In the genomic region with DNA sequence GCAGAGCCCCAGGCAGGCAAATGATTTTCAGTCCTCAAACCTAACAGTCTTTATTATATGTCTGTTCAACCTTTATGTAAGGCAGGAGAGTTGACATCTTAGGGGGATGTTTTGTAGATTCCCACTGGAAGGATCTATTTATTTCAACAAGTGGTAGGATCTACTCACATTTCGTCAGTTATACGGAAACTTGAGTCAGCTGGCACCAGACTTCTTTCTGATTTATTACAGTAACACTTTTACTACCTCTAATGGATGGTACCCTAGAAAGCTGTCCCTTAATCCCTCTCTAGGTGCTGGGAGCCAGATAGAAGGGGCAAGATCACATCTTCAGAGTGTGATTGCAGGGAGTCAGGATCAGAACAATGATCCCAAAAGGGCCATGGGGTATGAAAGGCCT, we compare ENCODE assay signal across 1 cellular context.
TF ChIP-seq lines count a peak whose summit lies in the region.

No MANE protein-coding gene starts in this region.

TF ChIP-seq in GM23338, 12 proteins besides CTCF, POLR2A, EP300 and RAD21:
- TF ChIP-seq, protein P1, sequence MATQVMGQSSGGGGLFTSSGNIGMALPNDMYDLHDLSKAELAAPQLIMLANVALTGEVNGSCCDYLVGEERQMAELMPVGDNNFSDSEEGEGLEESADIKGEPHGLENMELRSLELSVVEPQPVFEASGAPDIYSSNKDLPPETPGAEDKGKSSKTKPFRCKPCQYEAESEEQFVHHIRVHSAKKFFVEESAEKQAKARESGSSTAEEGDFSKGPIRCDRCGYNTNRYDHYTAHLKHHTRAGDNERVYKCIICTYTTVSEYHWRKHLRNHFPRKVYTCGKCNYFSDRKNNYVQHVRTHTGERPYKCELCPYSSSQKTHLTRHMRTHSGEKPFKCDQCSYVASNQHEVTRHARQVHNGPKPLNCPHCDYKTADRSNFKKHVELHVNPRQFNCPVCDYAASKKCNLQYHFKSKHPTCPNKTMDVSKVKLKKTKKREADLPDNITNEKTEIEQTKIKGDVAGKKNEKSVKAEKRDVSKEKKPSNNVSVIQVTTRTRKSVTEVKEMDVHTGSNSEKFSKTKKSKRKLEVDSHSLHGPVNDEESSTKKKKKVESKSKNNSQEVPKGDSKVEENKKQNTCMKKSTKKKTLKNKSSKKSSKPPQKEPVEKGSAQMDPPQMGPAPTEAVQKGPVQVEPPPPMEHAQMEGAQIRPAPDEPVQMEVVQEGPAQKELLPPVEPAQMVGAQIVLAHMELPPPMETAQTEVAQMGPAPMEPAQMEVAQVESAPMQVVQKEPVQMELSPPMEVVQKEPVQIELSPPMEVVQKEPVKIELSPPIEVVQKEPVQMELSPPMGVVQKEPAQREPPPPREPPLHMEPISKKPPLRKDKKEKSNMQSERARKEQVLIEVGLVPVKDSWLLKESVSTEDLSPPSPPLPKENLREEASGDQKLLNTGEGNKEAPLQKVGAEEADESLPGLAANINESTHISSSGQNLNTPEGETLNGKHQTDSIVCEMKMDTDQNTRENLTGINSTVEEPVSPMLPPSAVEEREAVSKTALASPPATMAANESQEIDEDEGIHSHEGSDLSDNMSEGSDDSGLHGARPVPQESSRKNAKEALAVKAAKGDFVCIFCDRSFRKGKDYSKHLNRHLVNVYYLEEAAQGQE (IDR thresholded peaks at IDR 0.05; ENCODE audit: unreplicated experiment) = no peak
- no peak for TF ChIP-seq CREB1 (CRISPR knock-in tag; IDR thresholded peaks at IDR 0.05; ENCODE audit: low read depth)
- TF ChIP-seq EZH2phosphoT487 (IDR thresholded peaks at IDR 0.05; ENCODE audit: unreplicated experiment) = no peak
- TF ChIP-seq, protein P2, sequence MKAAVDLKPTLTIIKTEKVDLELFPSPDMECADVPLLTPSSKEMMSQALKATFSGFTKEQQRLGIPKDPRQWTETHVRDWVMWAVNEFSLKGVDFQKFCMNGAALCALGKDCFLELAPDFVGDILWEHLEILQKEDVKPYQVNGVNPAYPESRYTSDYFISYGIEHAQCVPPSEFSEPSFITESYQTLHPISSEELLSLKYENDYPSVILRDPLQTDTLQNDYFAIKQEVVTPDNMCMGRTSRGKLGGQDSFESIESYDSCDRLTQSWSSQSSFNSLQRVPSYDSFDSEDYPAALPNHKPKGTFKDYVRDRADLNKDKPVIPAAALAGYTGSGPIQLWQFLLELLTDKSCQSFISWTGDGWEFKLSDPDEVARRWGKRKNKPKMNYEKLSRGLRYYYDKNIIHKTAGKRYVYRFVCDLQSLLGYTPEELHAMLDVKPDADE (IDR thresholded peaks at IDR 0.05) = no peak
- no peak for TF ChIP-seq STAT1 (IDR thresholded peaks at IDR 0.05; ENCODE audit: unreplicated experiment)
- no peak for TF ChIP-seq EZH2 (IDR thresholded peaks at IDR 0.05; ENCODE audit: low read depth, unreplicated experiment)
- no peak for TF ChIP-seq JUNB (IDR thresholded peaks at IDR 0.05; ENCODE audit: unreplicated experiment)
- no peak for TF ChIP-seq NANOG (IDR thresholded peaks at IDR 0.05; ENCODE audit: borderline replicate concordance)
- TF ChIP-seq, protein P3, sequence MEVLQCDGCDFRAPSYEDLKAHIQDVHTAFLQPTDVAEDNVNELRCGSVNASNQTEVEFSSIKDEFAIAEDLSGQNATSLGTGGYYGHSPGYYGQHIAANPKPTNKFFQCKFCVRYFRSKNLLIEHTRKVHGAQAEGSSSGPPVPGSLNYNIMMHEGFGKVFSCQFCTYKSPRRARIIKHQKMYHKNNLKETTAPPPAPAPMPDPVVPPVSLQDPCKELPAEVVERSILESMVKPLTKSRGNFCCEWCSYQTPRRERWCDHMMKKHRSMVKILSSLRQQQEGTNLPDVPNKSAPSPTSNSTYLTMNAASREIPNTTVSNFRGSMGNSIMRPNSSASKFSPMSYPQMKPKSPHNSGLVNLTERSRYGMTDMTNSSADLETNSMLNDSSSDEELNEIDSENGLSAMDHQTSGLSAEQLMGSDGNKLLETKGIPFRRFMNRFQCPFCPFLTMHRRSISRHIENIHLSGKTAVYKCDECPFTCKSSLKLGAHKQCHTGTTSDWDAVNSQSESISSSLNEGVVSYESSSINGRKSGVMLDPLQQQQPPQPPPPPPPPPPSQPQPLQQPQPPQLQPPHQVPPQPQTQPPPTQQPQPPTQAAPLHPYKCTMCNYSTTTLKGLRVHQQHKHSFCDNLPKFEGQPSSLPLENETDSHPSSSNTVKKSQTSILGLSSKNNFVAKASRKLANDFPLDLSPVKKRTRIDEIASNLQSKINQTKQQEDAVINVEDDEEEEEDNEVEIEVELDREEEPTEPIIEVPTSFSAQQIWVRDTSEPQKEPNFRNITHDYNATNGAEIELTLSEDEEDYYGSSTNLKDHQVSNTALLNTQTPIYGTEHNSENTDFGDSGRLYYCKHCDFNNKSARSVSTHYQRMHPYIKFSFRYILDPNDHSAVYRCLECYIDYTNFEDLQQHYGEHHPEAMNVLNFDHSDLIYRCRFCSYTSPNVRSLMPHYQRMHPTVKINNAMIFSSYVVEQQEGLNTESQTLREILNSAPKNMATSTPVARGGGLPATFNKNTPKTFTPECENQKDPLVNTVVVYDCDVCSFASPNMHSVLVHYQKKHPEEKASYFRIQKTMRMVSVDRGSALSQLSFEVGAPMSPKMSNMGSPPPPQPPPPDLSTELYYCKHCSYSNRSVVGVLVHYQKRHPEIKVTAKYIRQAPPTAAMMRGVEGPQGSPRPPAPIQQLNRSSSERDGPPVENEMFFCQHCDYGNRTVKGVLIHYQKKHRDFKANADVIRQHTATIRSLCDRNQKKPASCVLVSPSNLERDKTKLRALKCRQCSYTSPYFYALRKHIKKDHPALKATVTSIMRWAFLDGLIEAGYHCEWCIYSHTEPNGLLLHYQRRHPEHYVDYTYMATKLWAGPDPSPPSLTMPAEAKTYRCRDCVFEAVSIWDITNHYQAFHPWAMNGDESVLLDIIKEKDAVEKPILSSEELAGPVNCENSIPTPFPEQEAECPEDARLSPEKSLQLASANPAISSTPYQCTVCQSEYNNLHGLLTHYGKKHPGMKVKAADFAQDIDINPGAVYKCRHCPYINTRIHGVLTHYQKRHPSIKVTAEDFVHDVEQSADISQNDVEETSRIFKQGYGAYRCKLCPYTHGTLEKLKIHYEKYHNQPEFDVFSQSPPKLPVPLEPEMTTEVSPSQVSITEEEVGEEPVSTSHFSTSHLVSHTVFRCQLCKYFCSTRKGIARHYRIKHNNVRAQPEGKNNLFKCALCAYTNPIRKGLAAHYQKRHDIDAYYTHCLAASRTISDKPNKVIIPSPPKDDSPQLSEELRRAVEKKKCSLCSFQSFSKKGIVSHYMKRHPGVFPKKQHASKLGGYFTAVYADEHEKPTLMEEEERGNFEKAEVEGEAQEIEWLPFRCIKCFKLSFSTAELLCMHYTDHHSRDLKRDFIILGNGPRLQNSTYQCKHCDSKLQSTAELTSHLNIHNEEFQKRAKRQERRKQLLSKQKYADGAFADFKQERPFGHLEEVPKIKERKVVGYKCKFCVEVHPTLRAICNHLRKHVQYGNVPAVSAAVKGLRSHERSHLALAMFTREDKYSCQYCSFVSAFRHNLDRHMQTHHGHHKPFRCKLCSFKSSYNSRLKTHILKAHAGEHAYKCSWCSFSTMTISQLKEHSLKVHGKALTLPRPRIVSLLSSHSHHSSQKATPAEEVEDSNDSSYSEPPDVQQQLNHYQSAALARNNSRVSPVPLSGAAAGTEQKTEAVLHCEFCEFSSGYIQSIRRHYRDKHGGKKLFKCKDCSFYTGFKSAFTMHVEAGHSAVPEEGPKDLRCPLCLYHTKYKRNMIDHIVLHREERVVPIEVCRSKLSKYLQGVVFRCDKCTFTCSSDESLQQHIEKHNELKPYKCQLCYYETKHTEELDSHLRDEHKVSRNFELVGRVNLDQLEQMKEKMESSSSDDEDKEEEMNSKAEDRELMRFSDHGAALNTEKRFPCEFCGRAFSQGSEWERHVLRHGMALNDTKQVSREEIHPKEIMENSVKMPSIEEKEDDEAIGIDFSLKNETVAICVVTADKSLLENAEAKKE (CRISPR knock-in tag; IDR thresholded peaks at IDR 0.05) = no peak
- TF ChIP-seq POLR2AphosphoS5 (IDR thresholded peaks at IDR 0.05; ENCODE audit: low read depth) = no peak
- no peak for TF ChIP-seq ZNF114 (CRISPR knock-in tag; IDR thresholded peaks at IDR 0.05)
- no peak for TF ChIP-seq ZNF331 (CRISPR knock-in tag; IDR thresholded peaks at IDR 0.05; ENCODE audit: low read depth)
TF ChIP-seq in GM23338: peak in this region for 0.
